ENCODE assay signal across 8 cellular contexts in the genomic region with DNA sequence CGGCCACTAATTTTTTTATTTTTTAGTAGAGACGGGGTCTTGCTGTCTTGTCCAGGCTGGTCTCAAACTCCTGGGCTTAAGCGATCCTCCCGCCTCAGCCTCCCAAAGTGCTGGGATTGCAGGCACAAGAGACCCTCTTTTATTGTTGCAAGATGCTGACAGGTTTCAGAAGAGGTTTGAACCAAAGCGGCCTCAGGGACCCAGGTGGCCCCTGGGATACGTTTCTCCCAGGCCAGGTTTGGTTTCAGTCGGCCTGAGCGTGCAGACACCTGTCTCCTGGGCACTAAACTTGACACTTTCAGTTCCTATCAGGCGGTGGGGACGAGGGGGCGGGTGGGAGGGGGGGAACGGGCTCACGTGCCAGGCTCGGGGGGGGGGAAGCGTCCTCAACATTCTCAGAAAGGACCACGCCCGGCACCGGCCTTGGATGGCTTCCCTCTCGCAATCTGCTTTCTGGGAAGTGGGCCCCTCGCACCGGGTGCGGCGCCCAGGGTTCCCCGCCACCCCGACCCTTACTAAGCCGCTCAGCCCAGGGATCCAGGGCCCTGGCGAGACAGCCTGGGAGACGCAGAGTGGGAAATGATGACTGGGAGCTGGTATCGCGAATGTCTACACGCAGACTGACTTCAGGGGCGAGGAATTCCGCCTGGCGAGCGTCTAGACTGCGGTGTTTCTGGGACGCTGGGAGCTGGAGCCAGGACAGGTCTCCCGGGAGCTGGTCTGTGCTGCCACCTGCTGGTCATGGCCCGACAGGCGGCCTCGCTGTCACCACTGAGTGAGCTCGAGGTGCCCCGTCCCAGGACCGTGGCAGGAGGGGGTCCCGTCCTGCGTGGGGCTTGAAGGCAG.
DNase-seq lines count a peak whose midpoint lies in the region; ATAC-seq lines count a peak whose summit lies in the region.

No MANE protein-coding gene starts in this region.

- H3K27me3 ChIP-seq in duodenal mucosa (ENCODE audit: control insufficient read depth in 1 of 2, insufficient read depth in 2 of 2, low read length in 2 of 2) = no peaks in the 10 kb centered on the region

- H3K4me1 Mint-ChIP-seq in activated CD4-positive, alpha-beta memory T cell treated with anti-CD3 and anti-CD28 coated beads for 36 hours (ENCODE audit: low read depth) = peaks cover 41% of the 10 kb centered on the region

- peak; percentile 21 for DNase-seq in GF-D8 (lab: John Stamatoyannopoulos, UW)
- DNase-seq in NCI-H2227 (lab: John Stamatoyannopoulos, UW; ENCODE audit: unreplicated experiment) = peak; percentile 86
- DNase-seq in activated CD4-positive, alpha-beta memory T cell treated with anti-CD3 and anti-CD28 coated beads for 36 hours = peak; percentile 92
- DNase-seq in lung microvascular endothelial cell (ENCODE audit: low read depth in 2 of 2) = peak; percentile 91 to 92
- peak; percentile 72 to 90 (median 80) for DNase-seq in stimulated activated CD4-positive, alpha-beta T cell treated with anti-CD3 and anti-CD28 coated beads, TNF-alpha, amount 100 ng/mL, for 1 hour (ENCODE audit: low read depth in 3 of 3, low spot score in 1 of 3)
- no peak for DNase-seq in pons (ENCODE audit: low spot score)

- peak; percentile 35 for ATAC-seq in HG02678 (IDR thresholded peaks at IDR 0.05; ENCODE audit: unreplicated experiment)

- H3K9me3 ChIP-seq in duodenal mucosa (ENCODE audit: control insufficient read depth in 1 of 2, low read length in 2 of 2) = no peaks in the 10 kb centered on the region

- H3K4me3 ChIP-seq in duodenal mucosa (ENCODE audit: low read depth in 1 of 2, low read length in 2 of 2) = peak overlapping the region; percentile 44 to 71

- peaks cover 17% of the 10 kb centered on the region for H3K27me3 Mint-ChIP-seq in activated CD4-positive, alpha-beta memory T cell treated with anti-CD3 and anti-CD28 coated beads for 36 hours

- peak overlapping the region; percentile 29 to 66 for H3K9ac ChIP-seq in duodenal mucosa (ENCODE audit: low read depth in 1 of 2, low read length in 2 of 2)

- H3K4me1 ChIP-seq in duodenal mucosa (ENCODE audit: control insufficient read depth in 1 of 2, insufficient read depth in 2 of 2, low read length in 2 of 2) = peaks cover 0 to 11% of the 10 kb centered on the region in 2 donors

- POLR2A ChIA-PET in activated CD4-positive, alpha-beta memory T cell treated with anti-CD3 and anti-CD28 coated beads for 36 hours (lab: Charles Lee) = interaction anchor here (0.6 to 5.1 kb wide), 8 partner anchors 10 to 715 kb away, joined by 3 to 65 read pairs (median 3); a partner anchor contains a TSS

- H3K4me3 Mint-ChIP-seq in activated CD4-positive, alpha-beta memory T cell treated with anti-CD3 and anti-CD28 coated beads for 36 hours = peak overlapping the region; percentile 78

- intact Hi-C loops in activated CD4-positive, alpha-beta memory T cell treated with anti-CD3 and anti-CD28 coated beads for 36 hours (cut with micrococcal nuclease) = loop anchor here (5.0 kb wide), 2 partner anchors 34 to 69 kb away; no protein-coding TSS in a partner anchor

- peaks cover 4% of the 10 kb centered on the region for H3K9me3 Mint-ChIP-seq in activated CD4-positive, alpha-beta memory T cell treated with anti-CD3 and anti-CD28 coated beads for 36 hours

- H3K27ac ChIP-seq in duodenal mucosa (ENCODE audit: low read depth, low read length) = no peak overlapping the region

- H3K36me3 ChIP-seq in duodenal mucosa (ENCODE audit: control insufficient read depth in 1 of 2, insufficient read depth in 2 of 2, low read length in 2 of 2) = no peaks in the 10 kb centered on the region

- no peak overlapping the region for H3K27ac Mint-ChIP-seq in activated CD4-positive, alpha-beta memory T cell treated with anti-CD3 and anti-CD28 coated beads for 36 hours

- H3K36me3 Mint-ChIP-seq in activated CD4-positive, alpha-beta memory T cell treated with anti-CD3 and anti-CD28 coated beads for 36 hours = no peaks in the 10 kb centered on the region

- CTCF ChIA-PET in activated CD4-positive, alpha-beta memory T cell treated with anti-CD3 and anti-CD28 coated beads for 36 hours (lab: Charles Lee) = interaction anchor here (0.6 to 9.5 kb wide), 47 partner anchors 9 to 498 kb away, joined by 3 to 174 read pairs (median 5); a partner anchor contains a TSS
